In genomic region chr7:38889079-38889478, GRCh38 we compare ENCODE assay signal across 35 cellular contexts.
"Had no signal": no experiment of that assay in that cellular context is flagged by ENCODE, and none has a peak within 500 bp of the region (broad histone marks: within the 10 kb centered on the region; RNA-seq: fewer than 3 reads in every experiment).

No MANE protein-coding gene starts in this region.

- H3K36me3 ChIP-seq: MG63 had no signal

- DNase-seq: Karpas-422, MG63, MM.1S, MV-4-11, NCI-H1048, NCI-H1092, NCI-H1092 treated with DMSO at 0.1 percent for 48 hours, NCI-H1105, NCI-H1105 treated with DMSO at 0.1 percent for 48 hours, NCI-H1417, NCI-H1417 treated with DMSO at 0.1 percent for 48 hours, NCI-H1436, NCI-H1436 treated with DMSO at 0.1 percent for 48 hours, NCI-H146, NCI-H1694, NCI-H1694 treated with DMSO at 0.1 percent for 48 hours, NCI-H187, NCI-H187 treated with DMSO at 0.1 percent for 48 hours, NCI-H1930, NCI-H2029, NCI-H2029 treated with DMSO at 0.1 percent for 48 hours, NCI-H2081, NCI-H2081 treated with DMSO at 0.1 percent for 48 hours, NCI-H2107, NCI-H2171, NCI-H2171 treated with DMSO at 0.1 percent for 48 hours, NCI-H2227 treated with DMSO at 0.1 percent for 48 hours, NCI-H226, NCI-H345, NCI-H446, NCI-H446 treated with DMSO at 0.1 percent for 48 hours, NCI-H510A, NCI-H510A treated with DMSO at 0.1 percent for 48 hours, NCI-H524, NCI-H524 treated with DMSO at 0.1 percent for 48 hours had no signal

- H3K27me3 ChIP-seq: MG63 had no signal

- H3K4me3 ChIP-seq: MG63 had no signal
